ENCODE assay signal across 1 cellular context in genomic region chr6:3357669-3358068, GRCh38.
TF ChIP-seq lines count a peak whose summit lies in the region.

No MANE protein-coding gene starts in this region.

TF ChIP-seq in WTC11, 78 proteins besides CTCF, POLR2A, EP300 and RAD21 (continued from another document):
- no peak for TF ChIP-seq ZNF317 (CRISPR knock-in tag; IDR thresholded peaks at IDR 0.05; ENCODE audit: borderline replicate concordance, low read depth)
- no peak for TF ChIP-seq RORB (CRISPR knock-in tag; IDR thresholded peaks at IDR 0.05)
- no peak for TF ChIP-seq MLX (CRISPR knock-in tag; IDR thresholded peaks at IDR 0.05)
- no peak for TF ChIP-seq SMAD4 (CRISPR knock-in tag; IDR thresholded peaks at IDR 0.05)
- no peak for TF ChIP-seq EMX1 (CRISPR knock-in tag; IDR thresholded peaks at IDR 0.05)
- no peak for TF ChIP-seq AFF4 (CRISPR knock-in tag; IDR thresholded peaks at IDR 0.05; ENCODE audit: borderline replicate concordance)
- no peak for TF ChIP-seq ZNF281 (CRISPR knock-in tag; IDR thresholded peaks at IDR 0.05)
